Comparison of ENCODE assay signal across 23 cellular contexts in genomic region chr3:185353225-185353624, GRCh38.
"Had no signal": no experiment of that assay in that cellular context is flagged by ENCODE, and none has a peak within 500 bp of the region (broad histone marks: within the 10 kb centered on the region; RNA-seq: fewer than 3 reads in every experiment).

No MANE protein-coding gene starts in this region.

- H3K4me1 Mint-ChIP-seq: T-cell had no signal

- H3K9me3 Mint-ChIP-seq: T-cell had no signal

- H3K36me3 Mint-ChIP-seq: T-cell had no signal

- ATAC-seq: T-cell had no signal

- FAIRE-seq: HepG2, RCC 7860 had no signal

- H3K4me3 Mint-ChIP-seq: T-cell had no signal

- DNase-seq: IMR-90, Kasumi-1, MM.1S, NCI-H1092 treated with DMSO at 0.1 percent for 48 hours, NCI-H1436, NCI-H187, NCI-H2029, NCI-H2081 treated with DMSO at 0.1 percent for 48 hours, NCI-H2171, NCI-H226, NCI-H446, NCI-H510A, NCI-H524 treated with DMSO at 0.1 percent for 48 hours, NCI-H82, Right ventricle myocardium superior, RPMI8226, SIG-M5, SK-N-SH, SW 1271, T-cell had no signal

- H3K27ac ChIP-seq: KMS-11 had no signal

- H3K9me3 ChIP-seq: SK-N-SH had no signal

- H3K27ac Mint-ChIP-seq: T-cell had no signal
